Comparison of ENCODE assay signal across 10 cellular contexts in genomic region chr16:2019919-2020831, GRCh38. TPM values are rescaled to one million over a fixed set of nuclear protein-coding genes. Genes with fewer than 3 reads are reported as not detected.
DNase-seq lines count a peak whose midpoint lies in the region; ATAC-seq and TF ChIP-seq lines count a peak whose summit lies in the region.
"Had no signal": no experiment of that assay in that cellular context is flagged by ENCODE, and none has a peak within 500 bp of the region (broad histone marks: within the 10 kb centered on the region; RNA-seq: fewer than 3 reads in every experiment).

No MANE protein-coding gene starts in this region.

- peaks cover 41% of the 10 kb centered on the region for H3K27me3 Mint-ChIP-seq in activated naive CD8-positive, alpha-beta T cell treated with anti-CD3 and anti-CD28 coated beads for 36 hours
- H3K27me3 Mint-ChIP-seq in memory B cell (peaks cover 17% of the 10 kb centered on the region), T-cell (peaks cover 11 to 34% of the 10 kb centered on the region in 2 donors)

- H3K27me3 ChIP-seq in A673 (replicated peaks; ENCODE audit: insufficient read depth, low read depth, low read length, poor library complexity): no peaks in the 10 kb centered on the region
- peaks cover 32% of the 10 kb centered on the region for H3K27me3 ChIP-seq in H7 (ENCODE audit: control insufficient read depth, insufficient read depth, low read length)
- peaks cover 5% of the 10 kb centered on the region for H3K27me3 ChIP-seq in prostate gland (replicated peaks; ENCODE audit: insufficient read depth)
- peaks cover 63% of the 10 kb centered on the region for H3K27me3 ChIP-seq in gastroesophageal sphincter

- H3K4me1 ChIP-seq in A673 (ENCODE audit: insufficient read depth, low read length, poor library complexity, severe bottlenecking): peaks cover 14% of the 10 kb centered on the region
- H3K4me1 ChIP-seq in prostate gland (replicated peaks): peaks cover 9% of the 10 kb centered on the region
- H3K4me1 ChIP-seq in gastroesophageal sphincter: peaks cover 0 to 40% (median 19%) of the 10 kb centered on the region in 3 donors

- no peak for TF ChIP-seq CTCF in A673 (conservative IDR thresholded peaks at IDR 0.05; ENCODE audit: low read depth, low read length)
- TF ChIP-seq CTCF in prostate gland (IDR thresholded peaks at IDR 0.05): no peak
- no peak for TF ChIP-seq CTCF in gastroesophageal sphincter (IDR thresholded peaks at IDR 0.05)

- intact Hi-C loops in A673 (cut with micrococcal nuclease; ENCODE audit: unreplicated experiment): loop anchor here (5.0 kb wide), 1 partner anchor 132 kb away; no protein-coding TSS in a partner anchor
- intact Hi-C loops in prostate gland (cut with DNase I): loop anchor here (10.0 kb wide), 1 partner anchor 225 kb away; no protein-coding TSS in a partner anchor

- H3K4me3 ChIP-seq in A673 (ENCODE audit: low read depth, low read length, poor library complexity, severe bottlenecking) (peak overlapping the region; percentile 56), H7 (ENCODE audit: insufficient read depth, low read depth, low read length) (peak overlapping the region; percentile 48), prostate gland (no peak overlapping the region), gastroesophageal sphincter (peak overlapping the region in 1 of 2 donors; percentile 16)

- peak overlapping the region; percentile 52 for H3K27ac ChIP-seq in A673 (ENCODE audit: low read depth, low read length, poor library complexity, severe bottlenecking)
- no peak overlapping the region for H3K27ac ChIP-seq in prostate gland
- H3K27ac ChIP-seq in gastroesophageal sphincter: no peak overlapping the region
- H3K27ac ChIP-seq: parathyroid adenoma had no signal

- H3K9me3 ChIP-seq in A673 (ENCODE audit: low read depth, low read length, poor library complexity, severe bottlenecking): no peaks in the 10 kb centered on the region
- H3K9me3 ChIP-seq in prostate gland: no peaks in the 10 kb centered on the region
- H3K9me3 ChIP-seq in gastroesophageal sphincter: no peaks in the 10 kb centered on the region

- DNase-seq in A673 (ENCODE audit: low spot score) (peak; percentile 62), H7 (peak; percentile 86), memory B cell (ENCODE audit: low spot score in 2 of 2) (no peak), prostate gland (ENCODE audit: low spot score) (no peak), T-cell (no peak)
- DNase-seq in activated naive CD8-positive, alpha-beta T cell treated with anti-CD3 and anti-CD28 coated beads for 36 hours: peak; percentile 27
- DNase-seq: activated gamma-delta T cell had no signal

- no peaks in the 10 kb centered on the region for H3K9me3 Mint-ChIP-seq in activated naive CD8-positive, alpha-beta T cell treated with anti-CD3 and anti-CD28 coated beads for 36 hours
- H3K9me3 Mint-ChIP-seq in memory B cell (no peaks in the 10 kb centered on the region), T-cell (no peaks in the 10 kb centered on the region)

- no peak for TF ChIP-seq EP300 in gastroesophageal sphincter (IDR thresholded peaks at IDR 0.05)

- TF ChIP-seq POLR2A in prostate gland (IDR thresholded peaks at IDR 0.05) (no peak), gastroesophageal sphincter (IDR thresholded peaks at IDR 0.05) (no peak)

- no peak overlapping the region for H3K27ac Mint-ChIP-seq in activated naive CD8-positive, alpha-beta T cell treated with anti-CD3 and anti-CD28 coated beads for 36 hours
- H3K27ac Mint-ChIP-seq in memory B cell: no peak overlapping the region
- no peak overlapping the region for H3K27ac Mint-ChIP-seq in T-cell

- CTCF ChIA-PET in A673 (lab: Charles Lee) (interaction anchor here (0.6 to 1.0 kb wide), 2 partner anchors 8 kb away, joined by 4 to 6 read pairs; no protein-coding TSS in a partner anchor), T-cell (lab: Charles Lee) (interaction anchor here in 1 of 2 donors (0.6 to 1.3 kb wide), 2 partner anchors 135 to 807 kb away, joined by 3 read pairs; partner anchors contain the start of gene TRAF7)

- BruUV-seq in A673 (replicated peaks; lab: Mats Ljungman, UMichigan): TSS peak; percentile 90

- H3K36me3 Mint-ChIP-seq in activated naive CD8-positive, alpha-beta T cell treated with anti-CD3 and anti-CD28 coated beads for 36 hours: peaks cover 4% of the 10 kb centered on the region
- H3K36me3 Mint-ChIP-seq in memory B cell (no peaks in the 10 kb centered on the region), T-cell (no peaks in the 10 kb centered on the region)

- POLR2A ChIA-PET in A673 (lab: Charles Lee; ENCODE audit: low non-redundant PET) (interaction anchor here (1.1 kb wide), 1 partner anchor 135 kb away, joined by 10 read pairs; the partner anchor contains the start of gene TRAF7), T-cell (lab: Charles Lee) (no interaction called here)

- WGBS in prostate gland: under 1% methylated on average over 33 of the region's 96 CpGs
- WGBS in gastroesophageal sphincter (ENCODE audit: low coverage in 1 of 2), 2 donors: 3% methylated on average over 6 of the region's 96 CpGs; no CpG with 5 or more reads in 1 of the 2 donors

- peaks cover 14% of the 10 kb centered on the region for H3K4me1 Mint-ChIP-seq in activated naive CD8-positive, alpha-beta T cell treated with anti-CD3 and anti-CD28 coated beads for 36 hours
- peaks cover 13% of the 10 kb centered on the region for H3K4me1 Mint-ChIP-seq in memory B cell
- H3K4me1 Mint-ChIP-seq in T-cell: peaks cover 9 to 20% (median 13%) of the 10 kb centered on the region in 3 donors

- H3K36me3 ChIP-seq in A673 (ENCODE audit: insufficient read depth, low read length, poor library complexity, severe bottlenecking) (no peaks in the 10 kb centered on the region), H7 (replicated peaks; ENCODE audit: control insufficient read depth, insufficient read depth, low read length) (no peaks in the 10 kb centered on the region), prostate gland (no peaks in the 10 kb centered on the region), gastroesophageal sphincter (no peaks in the 10 kb centered on the region)

- no peak for ATAC-seq in memory B cell (ENCODE audit: low read depth)
- ATAC-seq in GM21360 (IDR thresholded peaks at IDR 0.05; ENCODE audit: unreplicated experiment): no peak
- no peak for ATAC-seq in T-cell (replicated peaks in 1 of 4)
- ATAC-seq in gastroesophageal sphincter: no peak

- peak overlapping the region; percentile 74 for H3K4me3 Mint-ChIP-seq in activated naive CD8-positive, alpha-beta T cell treated with anti-CD3 and anti-CD28 coated beads for 36 hours
- H3K4me3 Mint-ChIP-seq in memory B cell: peak overlapping the region; percentile 41
- peak overlapping the region in 1 of 3 donors; percentile 56 for H3K4me3 Mint-ChIP-seq in T-cell

RNA-seq across cellular contexts. Expression of gene NPW, which starts 0.6 kb away (rescaled TPM):
- total RNA-seq in A673 (2021): 96.5 and 105 TPM in 2 replicates
- 2.0 and 2.3 TPM in 2 replicates for total RNA-seq in H7 (2014; rRNA removed; shearing (Covaris generic))
- total RNA-seq in activated naive CD8-positive, alpha-beta T cell treated with anti-CD3 and anti-CD28 coated beads for 36 hours: 10 to 100 TPM; 29.1 to 34.2 TPM
- 1 to 10 TPM; 1.8 to 3.6 TPM for total RNA-seq in prostate gland
- total RNA-seq in T-cell: under 1 TPM in 2 of 5 donors, not detected in 3; 0.43 to 0.44 TPM
- not detected for total RNA-seq in gastroesophageal sphincter

RNA-seq across cellular contexts. Expression of gene NHERF2, which starts 6.5 kb away (rescaled TPM):
- total RNA-seq in A673 (2021): 19.5 and 26.4 TPM in 2 replicates
- 14.0 and 17.1 TPM in 2 replicates for total RNA-seq in H7 (2014; rRNA removed; shearing (Covaris generic))
- 1 to 10 TPM; 2.4 to 3.7 TPM for total RNA-seq in activated naive CD8-positive, alpha-beta T cell treated with anti-CD3 and anti-CD28 coated beads for 36 hours
- 100 to 1,000 TPM; 118 to 170 TPM for total RNA-seq in prostate gland
- total RNA-seq in T-cell: 1 to 10 TPM; 2.9 to 6.8 (median 5.8) TPM
- total RNA-seq in gastroesophageal sphincter: 100 to 1,000 TPM in 1 of 4 donors, 10 to 100 TPM in 3; 43.8 to 106 (median 63.8) TPM

RNA-seq across cellular contexts. Expression of gene ZNF598, which starts 10.6 kb away (rescaled TPM):
- total RNA-seq in A673 (2021) (68.0 and 75.8 TPM in 2 replicates), prostate gland (10 to 100 TPM; 30.7 to 74.3 TPM), T-cell (10 to 100 TPM; 44.3 to 73.7 (median 68.8) TPM), gastroesophageal sphincter (10 to 100 TPM; 28.5 to 43.0 (median 34.6) TPM)
- total RNA-seq in H7 (2014; rRNA removed; shearing (Covaris generic)): 28.4 and 30.8 TPM in 2 replicates
- 10 to 100 TPM; 98.3 to 99.8 TPM for total RNA-seq in activated naive CD8-positive, alpha-beta T cell treated with anti-CD3 and anti-CD28 coated beads for 36 hours

RNA-seq across cellular contexts. Expression of gene NTHL1, which starts 27.5 kb away (rescaled TPM):
- total RNA-seq in A673 (2021): 51.6 and 65.4 TPM in 2 replicates
- total RNA-seq in H7 (2014; rRNA removed; shearing (Covaris generic)): 104 and 108 TPM in 2 replicates
- 10 to 100 TPM; 30.6 to 32.0 TPM for total RNA-seq in activated naive CD8-positive, alpha-beta T cell treated with anti-CD3 and anti-CD28 coated beads for 36 hours
- 10 to 100 TPM; 16.4 to 24.9 TPM for total RNA-seq in prostate gland
- 10 to 100 TPM in 3 of 5 donors, 1 to 10 TPM in 2; 5.8 to 24.1 (median 18.3) TPM for total RNA-seq in T-cell
- total RNA-seq in gastroesophageal sphincter: 10 to 100 TPM; 18.4 to 25.4 (median 21.6) TPM

RNA-seq across cellular contexts. Expression of gene TSC2, which starts 27.6 kb away (rescaled TPM):
- total RNA-seq in A673 (2021) (125 and 155 TPM in 2 replicates), prostate gland (100 to 1,000 TPM in 1 of 2 donors, 10 to 100 TPM in 1; 86.3 to 168 TPM), T-cell (100 to 1,000 TPM; 134 to 181 (median 161) TPM), gastroesophageal sphincter (10 to 100 TPM; 36.3 to 78.8 (median 54.6) TPM)
- 37.6 and 42.6 TPM in 2 replicates for total RNA-seq in H7 (2014; rRNA removed; shearing (Covaris generic))
- total RNA-seq in activated naive CD8-positive, alpha-beta T cell treated with anti-CD3 and anti-CD28 coated beads for 36 hours: 10 to 100 TPM; 52.3 to 57.5 TPM

Comparison
In these comparisons a context has a peak if more than half of its experiments do, and no peak if none do; other contexts are left out.
1. DNase-seq: peak in A673 (single experiment), H7 (single experiment) and activated naive CD8-positive, alpha-beta T cell treated with anti-CD3 and anti-CD28 coated beads for 36 hours (single experiment); none in memory B cell (0 of 2), prostate gland (single experiment) and T-cell (0 of 34).
2. H3K4me3 ChIP-seq: peak in A673 (single experiment) and H7 (single experiment); none in prostate gland (0 of 2).